ENCODE assay signal across 8 cellular contexts in genomic region chr14:34060747-34061050, GRCh38.
DNase-seq lines count a peak whose midpoint lies in the region; ATAC-seq, FAIRE-seq and TF ChIP-seq lines count a peak whose summit lies in the region.

No MANE protein-coding gene starts in this region.

- H2AK5ac ChIP-seq in H1 (ENCODE audit: low read depth, low read length): no peak overlapping the region

- H3K4me1 Mint-ChIP-seq in naive thymus-derived CD4-positive, alpha-beta T cell: peaks cover 0 to 45% (median 7%) of the 10 kb centered on the region in 7 donors

- peaks cover 0 to 11% (median 6%) of the 10 kb centered on the region in 4 experiments; a peak in 6 of 7 replicates for H3K4me1 ChIP-seq in H1 (replicated peaks in 1 of 4; ENCODE audit: control insufficient read depth in 3 of 4, insufficient read depth in 4 of 4, low read length in 3 of 4)
- no peaks in the 10 kb centered on the region for H3K4me1 ChIP-seq in naive thymus-derived CD4-positive, alpha-beta T cell (ENCODE audit: control insufficient read depth in 2 of 2, insufficient read depth in 2 of 2, low read length in 2 of 2)

- no peak overlapping the region for H2BK120ac ChIP-seq in H1 (replicated peaks; ENCODE audit: low read depth, low read length)

- no peak for TF ChIP-seq EP300 in H1 (IDR thresholded peaks at IDR 0.05; ENCODE audit: borderline replicate concordance in 1 of 2, low read depth in 2 of 2, low read length in 2 of 2)

- H3K9ac ChIP-seq in H1 (replicated peaks in 1 of 4; ENCODE audit: extremely low read depth in 1 of 4, low read depth in 3 of 4, low read length in 3 of 4): peak overlapping the region in 2 of 4 experiments; percentile 63 to 68; a peak in 2 of 7 replicates

- POLR2A ChIA-PET in H1 (lab: Charles Lee; ENCODE audit: partially characterized antibody) (interaction anchor here (0.5 to 2.1 kb wide), 10 partner anchors 8 to 211 kb away, joined by 3 to 6 read pairs (median 4); no protein-coding TSS in a partner anchor), GM10248 (lab: Yijun Ruan, JAX) (no interaction called here)
- POLR2A ChIA-PET in naive thymus-derived CD4-positive, alpha-beta T cell (lab: Charles Lee): no interaction called here

- 0 out of 2 replicates have a peak overlapping the region, but pooled peaks have one; percentile 34 for H2AFZ ChIP-seq in H1 (ENCODE audit: low read length)

- peak; percentile 9 for ATAC-seq in HG03095 (IDR thresholded peaks at IDR 0.05; ENCODE audit: unreplicated experiment)
- no peak for ATAC-seq in naive thymus-derived CD4-positive, alpha-beta T cell

- peak overlapping the region; percentile 1; the same call in 1 of the 2 replicates for H2BK15ac ChIP-seq in H1 (ENCODE audit: low read length)

- 35% methylated on average over 9 of the region's 9 CpGs; no CpG with 5 or more reads in 1 of the 2 experiments for WGBS in H1 (ENCODE audit: extremely low coverage in 1 of 2, insufficient coverage in 1 of 2, insufficient read length in 1 of 2, insufficient replicate concordance in 2 of 2, low coverage in 1 of 2, low lambda C conversion rate in 2 of 2, missing lambda C conversion rate in 1 of 2), 2 experiments

- peaks cover 0 to 18% (median 13%) of the 10 kb centered on the region in 4 experiments; a peak in 5 of 7 replicates for H3K27me3 ChIP-seq in H1 (replicated peaks in 1 of 4; ENCODE audit: control insufficient read depth in 3 of 4, extremely low read depth in 1 of 4, insufficient read depth in 3 of 4, low read length in 3 of 4)
- no peaks in the 10 kb centered on the region for H3K27me3 ChIP-seq in naive thymus-derived CD4-positive, alpha-beta T cell (ENCODE audit: control insufficient read depth in 2 of 2, insufficient read depth in 2 of 2, low read length in 2 of 2)

- H3K56ac ChIP-seq in H1 (replicated peaks; ENCODE audit: insufficient read length, low read depth, low read length): no peak overlapping the region

- H3K9me3 Mint-ChIP-seq in naive thymus-derived CD4-positive, alpha-beta T cell: peaks cover 0 to 2% (median 0%) of the 10 kb centered on the region in 11 donors

- H4K20me1 ChIP-seq in H1 (replicated peaks in 1 of 2; ENCODE audit: control insufficient read depth in 1 of 2, insufficient read depth in 2 of 2, low read length in 2 of 2): no peaks in the 10 kb centered on the region

- 0 out of 2 replicates have a peak overlapping the region, but pooled peaks have one; percentile 39 for H2BK5ac ChIP-seq in H1 (ENCODE audit: low read depth, low read length)

- no peak overlapping the region for H3K4ac ChIP-seq in H1 (replicated peaks; ENCODE audit: insufficient read length, low read depth, low read length)

- H4K8ac ChIP-seq in H1 (ENCODE audit: extremely low read depth, insufficient read depth, low read length): no peak overlapping the region

- no peak overlapping the region for H3K27ac ChIP-seq in H1 (ENCODE audit: low read depth, low read length)
- no peak overlapping the region for H3K27ac ChIP-seq in naive thymus-derived CD4-positive, alpha-beta T cell (ENCODE audit: low read depth, low read length)

- no peak for DNase-seq in AG09309 (ENCODE audit: low read depth)
- DNase-seq in H1 (ENCODE audit: low read depth in 1 of 2, low spot score in 2 of 2): no peak
- no peak for DNase-seq in naive thymus-derived CD4-positive, alpha-beta T cell
- no peak for DNase-seq in GM10248 (ENCODE audit: extremely low spot score)
- DNase-seq in NCI-H187 (lab: John Stamatoyannopoulos, UW): no peak
- no peak for DNase-seq in NCI-H1048 (lab: John Stamatoyannopoulos, UW)
- no peak for DNase-seq in GF-D8 (lab: John Stamatoyannopoulos, UW)

- H2BK20ac ChIP-seq in H1 (ENCODE audit: low read length): no peak overlapping the region

- H3K23ac ChIP-seq in H1 (ENCODE audit: insufficient read length): no peak overlapping the region

- CTCF ChIA-PET in H1 (lab: Charles Lee; ENCODE audit: partially characterized antibody) (interaction anchor here (1.0 to 2.6 kb wide), 5 partner anchors 22 to 220 kb away, joined by 3 to 13 read pairs (median 4); no protein-coding TSS in a partner anchor), GM10248 (lab: Yijun Ruan, JAX) (interaction anchor here (1.0 to 6.7 kb wide), 10 partner anchors 11 to 168 kb away, joined by 3 to 39 read pairs (median 6); no protein-coding TSS in a partner anchor)
- CTCF ChIA-PET in naive thymus-derived CD4-positive, alpha-beta T cell (lab: Charles Lee): no interaction called here

- TF ChIP-seq CTCF in AG09309 (IDR thresholded peaks at IDR 0.05; ENCODE audit: control insufficient read depth, insufficient read depth, low read depth, low read length, missing control alignments) (no peak), H1 (IDR thresholded peaks at IDR 0.05; ENCODE audit: control extremely low read depth in 1 of 3, insufficient read depth in 1 of 3, low read depth in 1 of 3, low read length in 3 of 3) (no peak), GM10248 (IDR thresholded peaks at IDR 0.05; ENCODE audit: control extremely low read depth, extremely low read depth, low read depth, missing control alignments) (no peak)

- 0 out of 2 replicates have a peak overlapping the region, but pooled peaks have one; percentile 32 for H3K18ac ChIP-seq in H1 (ENCODE audit: extremely low read depth, low read length)

- TF ChIP-seq RAD21 in H1 (IDR thresholded peaks at IDR 0.05 in 1 of 2, conservative IDR thresholded peaks at IDR 0.05 in 1 of 2; ENCODE audit: low read depth in 2 of 2, low read length in 2 of 2): no peak

- peak overlapping the region; percentile 64 for H3K4me3 ChIP-seq in AG09309 (ENCODE audit: control insufficient read depth, low read depth, low read length)
- peak overlapping the region; percentile 45 to 66 (median 52) for H3K4me3 ChIP-seq in H1 (ENCODE audit: extremely low read depth in 1 of 4, insufficient read depth in 2 of 4, low read depth in 3 of 4, low read length in 4 of 4)
- H3K4me3 ChIP-seq in naive thymus-derived CD4-positive, alpha-beta T cell (ENCODE audit: low read length): peak overlapping the region; percentile 37

- H3K79me1 ChIP-seq in H1 (ENCODE audit: low read depth, low read length): no peaks in the 10 kb centered on the region

- H3K4me3 Mint-ChIP-seq in naive thymus-derived CD4-positive, alpha-beta T cell: peak overlapping the region; percentile 77 to 90 (median 82)

- peak overlapping the region; percentile 68; the same call in 1 of the 2 replicates for H2BK12ac ChIP-seq in H1 (ENCODE audit: low read depth, low read length)

- no peak for TF ChIP-seq POLR2A in H1 (IDR thresholded peaks at IDR 0.05; ENCODE audit: control extremely low read depth in 1 of 2, low read depth in 2 of 2, low read length in 2 of 2)

- H3K23me2 ChIP-seq in H1 (ENCODE audit: low read depth, low read length): peaks cover 5% of the 10 kb centered on the region; the same call in 1 of the 2 replicates

- H4K91ac ChIP-seq in H1 (replicated peaks; ENCODE audit: insufficient read length, low read length): no peak overlapping the region

- H3K79me2 ChIP-seq in H1 (ENCODE audit: control insufficient read depth in 1 of 2, insufficient read depth in 2 of 2, low read length in 2 of 2): no peaks in the 10 kb centered on the region

- intact Hi-C loops in naive thymus-derived CD4-positive, alpha-beta T cell (cut with micrococcal nuclease): loop anchor here in 1 of 2 donors (1.0 to 2.0 kb wide), 2 partner anchors 42 to 109 kb away; partner anchors contain the start of gene EGLN3

- H3K27ac Mint-ChIP-seq in naive thymus-derived CD4-positive, alpha-beta T cell: peak overlapping the region in 1 of 9 donors; percentile 92

- H3K4me2 ChIP-seq in H1 (ENCODE audit: insufficient read depth in 1 of 2, low read depth in 2 of 2, low read length in 2 of 2): peak overlapping the region; percentile 77 to 84

- peaks cover 0 to 10% (median 0%) of the 10 kb centered on the region in 5 donors for H3K36me3 Mint-ChIP-seq in naive thymus-derived CD4-positive, alpha-beta T cell

- H3K14ac ChIP-seq in H1 (ENCODE audit: insufficient read length): no peak overlapping the region

- FAIRE-seq in H1 (lab: Jason Lieb, UNC): no peak

- H4K5ac ChIP-seq in H1 (ENCODE audit: insufficient read length, low read depth, low read length): no peak overlapping the region

- H3K27me3 Mint-ChIP-seq in naive thymus-derived CD4-positive, alpha-beta T cell: peaks cover 9 to 15% (median 14%) of the 10 kb centered on the region in 5 donors

- no peaks in the 10 kb centered on the region for H3K9me3 ChIP-seq in H1 (ENCODE audit: insufficient read depth in 2 of 2, low read depth in 1 of 2, low read length in 1 of 2)
- H3K9me3 ChIP-seq in naive thymus-derived CD4-positive, alpha-beta T cell (ENCODE audit: control insufficient read depth in 2 of 3, low read length in 3 of 3): no peaks in the 10 kb centered on the region

- H3K36me3 ChIP-seq in H1 (ENCODE audit: control insufficient read depth in 2 of 4, insufficient read depth in 4 of 4, low read length in 3 of 4): no peaks in the 10 kb centered on the region
- H3K36me3 ChIP-seq in naive thymus-derived CD4-positive, alpha-beta T cell (ENCODE audit: control insufficient read depth in 2 of 3, insufficient read depth in 3 of 3, low read length in 3 of 3): no peaks in the 10 kb centered on the region

TF ChIP-seq in H1, 55 proteins besides CTCF, POLR2A, EP300 and RAD21:
- no peak for TF ChIP-seq PHF8 (conservative IDR thresholded peaks at IDR 0.05; ENCODE audit: low read depth, low read length)
- no peak for TF ChIP-seq JUND (IDR thresholded peaks at IDR 0.05; ENCODE audit: low read length)
- no peak for TF ChIP-seq SP1 (IDR thresholded peaks at IDR 0.05; ENCODE audit: low read depth, low read length)
- TF ChIP-seq SIN3A (conservative IDR thresholded peaks at IDR 0.05 in 1 of 2, IDR thresholded peaks at IDR 0.05 in 1 of 2; ENCODE audit: low read depth in 1 of 2, low read length in 2 of 2): no peak
- TF ChIP-seq SRF (IDR thresholded peaks at IDR 0.05; ENCODE audit: low read depth, low read length): no peak
- no peak for TF ChIP-seq ASH2L (IDR thresholded peaks at IDR 0.05; ENCODE audit: low read length)
- TF ChIP-seq SUZ12 (IDR thresholded peaks at IDR 0.05; ENCODE audit: low read length): no peak
- TF ChIP-seq NRF1 (IDR thresholded peaks at IDR 0.05; ENCODE audit: low read depth, low read length): no peak
- TF ChIP-seq SP4 (IDR thresholded peaks at IDR 0.05; ENCODE audit: low read length): no peak
- no peak for TF ChIP-seq CBX8 (IDR thresholded peaks at IDR 0.05; ENCODE audit: borderline replicate concordance, low read depth, low read length)
